8 cellular contexts compared by ENCODE assay signal in genomic region chr5:151082976-151083651, GRCh38. TPM values are rescaled to one million over a fixed set of nuclear protein-coding genes. Genes with fewer than 3 reads are reported as not detected.
DNase-seq lines count a peak whose midpoint lies in the region; ATAC-seq and TF ChIP-seq lines count a peak whose summit lies in the region.

No MANE protein-coding gene starts in this region.

- peak overlapping the region; percentile 84 for H3K27ac ChIP-seq in RWPE2 (ENCODE audit: poor library complexity, severe bottlenecking)
- peak overlapping the region; percentile 99 for H3K27ac ChIP-seq in psoas muscle

- H3K4me3 ChIP-seq in GM12864 (ENCODE audit: low read depth, low read length), result peak overlapping the region; percentile 89
- H3K4me3 ChIP-seq in RWPE2 (ENCODE audit: severe bottlenecking), result no peak overlapping the region
- peak overlapping the region; percentile 5 for H3K4me3 ChIP-seq in psoas muscle

- H3K36me3 ChIP-seq in RWPE2 (ENCODE audit: low read depth), result peaks cover 20% of the 10 kb centered on the region
- no peaks in the 10 kb centered on the region for H3K36me3 ChIP-seq in psoas muscle (ENCODE audit: insufficient read depth in 1 of 2, low read depth in 1 of 2)

- H3K4me1 ChIP-seq in RWPE2 (ENCODE audit: insufficient read depth, poor library complexity, severe bottlenecking) (peaks cover 52% of the 10 kb centered on the region), psoas muscle (peaks cover 61% of the 10 kb centered on the region)

- H3K27me3 ChIP-seq in RWPE2 (ENCODE audit: insufficient read depth, poor library complexity, severe bottlenecking), result no peaks in the 10 kb centered on the region
- H3K27me3 ChIP-seq in psoas muscle (ENCODE audit: insufficient read depth in 3 of 3, low read length in 2 of 3), result no peaks in the 10 kb centered on the region

- intact Hi-C loops in psoas muscle (cut with DNase I), result no loop called here

- peak; percentile 60 for ATAC-seq in RWPE2 (ENCODE audit: low read depth)
- peak in 3 of 4 donors; percentile 23 to 63 (median 56) for ATAC-seq in psoas muscle

- TF ChIP-seq CTCF in GM12864 (IDR thresholded peaks at IDR 0.05; ENCODE audit: low read depth, low read length, missing control alignments) (no peak), RWPE2 (IDR thresholded peaks at IDR 0.05; ENCODE audit: poor library complexity, severe bottlenecking) (no peak), psoas muscle (IDR thresholded peaks at IDR 0.05) (no peak)

- DNase-seq in GM12864 (ENCODE audit: low read depth), result no peak
- peak; percentile 95 for DNase-seq in RWPE2 (ENCODE audit: low spot score)
- peak; percentile 27 for DNase-seq in amniotic epithelial cell (ENCODE audit: low read depth)
- DNase-seq in psoas muscle, result peak; percentile 50 to 74
- DNase-seq in iPS-NIHi7 (ENCODE audit: extremely low spot score), result no peak
- DNase-seq in dedifferentiated amniotic fluid mesenchymal stem cell (ENCODE audit: extremely low spot score), result no peak
- DNase-seq in epidermal melanocyte (ENCODE audit: insufficient read length, low spot score), result no peak
- DNase-seq in mucosa of gallbladder (ENCODE audit: low spot score), result no peak

- H3K9me3 ChIP-seq in RWPE2 (ENCODE audit: severe bottlenecking) (no peaks in the 10 kb centered on the region), psoas muscle (no peaks in the 10 kb centered on the region)

- WGBS in psoas muscle, 3 donors, result 41 to 48% (median 45%) methylated on average over 3 of the region's 3 CpGs

RNA-seq across cellular contexts. Expression of gene TNIP1, which starts 2.3 kb away (rescaled TPM):
- 100 to 1,000 TPM; 114 to 218 (median 149) TPM for total RNA-seq in psoas muscle
- 100 to 1,000 TPM in 2 of 3 donors, 10 to 100 TPM in 1; 55.5 to 167 (median 106) TPM for polyA plus RNA-seq in psoas muscle
- 124 TPM for total RNA-seq in mucosa of gallbladder

Comparison
In these comparisons a context has a peak if more than half of its experiments do, and no peak if none do; other contexts are left out.
1. DNase-seq: peak in RWPE2 (single experiment), amniotic epithelial cell (single experiment) and psoas muscle (2 of 2); none in GM12864 (single experiment), iPS-NIHi7 (single experiment), dedifferentiated amniotic fluid mesenchymal stem cell (single experiment), epidermal melanocyte (single experiment) and mucosa of gallbladder (single experiment).